Comparison of ENCODE assay signal across 2 cellular contexts in genomic region chr11:94775576-94776327, GRCh38.
TF ChIP-seq lines count a peak whose summit lies in the region.

No MANE protein-coding gene starts in this region.

TF ChIP-seq in SK-N-SH, 30 proteins besides CTCF, POLR2A, EP300 and RAD21 (continued from another document):
- TF ChIP-seq IRF3 (IDR thresholded peaks at IDR 0.05; ENCODE audit: low read depth, low read length) (no peak), FOSL2 (IDR thresholded peaks at IDR 0.05; ENCODE audit: borderline replicate concordance, low read depth) (no peak), FOXJ3 (CRISPR knock-in tag; IDR thresholded peaks at IDR 0.05) (no peak), TEAD4 (IDR thresholded peaks at IDR 0.05; ENCODE audit: borderline replicate concordance, insufficient read depth) (no peak), REST (IDR thresholded peaks at IDR 0.05; ENCODE audit: low read depth, low read length) (no peak), RCOR1 (IDR thresholded peaks at IDR 0.05; ENCODE audit: low read length) (no peak), ELF1 (IDR thresholded peaks at IDR 0.05) (no peak), TCF12 (IDR thresholded peaks at IDR 0.05) (no peak), RFX5 (IDR thresholded peaks at IDR 0.05; ENCODE audit: low read length) (no peak)
- TF ChIP-seq, protein P1, sequence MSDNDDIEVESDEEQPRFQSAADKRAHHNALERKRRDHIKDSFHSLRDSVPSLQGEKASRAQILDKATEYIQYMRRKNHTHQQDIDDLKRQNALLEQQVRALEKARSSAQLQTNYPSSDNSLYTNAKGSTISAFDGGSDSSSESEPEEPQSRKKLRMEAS (IDR thresholded peaks at IDR 0.05; ENCODE audit: low read depth), result no peak
- TF ChIP-seq, protein P2, sequence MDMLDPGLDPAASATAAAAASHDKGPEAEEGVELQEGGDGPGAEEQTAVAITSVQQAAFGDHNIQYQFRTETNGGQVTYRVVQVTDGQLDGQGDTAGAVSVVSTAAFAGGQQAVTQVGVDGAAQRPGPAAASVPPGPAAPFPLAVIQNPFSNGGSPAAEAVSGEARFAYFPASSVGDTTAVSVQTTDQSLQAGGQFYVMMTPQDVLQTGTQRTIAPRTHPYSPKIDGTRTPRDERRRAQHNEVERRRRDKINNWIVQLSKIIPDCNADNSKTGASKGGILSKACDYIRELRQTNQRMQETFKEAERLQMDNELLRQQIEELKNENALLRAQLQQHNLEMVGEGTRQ (IDR thresholded peaks at IDR 0.05; ENCODE audit: borderline replicate concordance, low read depth, low read length), result no peak

TF ChIP-seq in SK-N-SH treated with all-trans-retinoic acid at 6 μM for 48 hours, 23 proteins besides CTCF, POLR2A, EP300 and RAD21 (continued from another document):
- no peak for TF ChIP-seq CSRNP3 (CRISPR knock-in tag; IDR thresholded peaks at IDR 0.05)
